8 cellular contexts compared by ENCODE assay signal in the genomic region with DNA sequence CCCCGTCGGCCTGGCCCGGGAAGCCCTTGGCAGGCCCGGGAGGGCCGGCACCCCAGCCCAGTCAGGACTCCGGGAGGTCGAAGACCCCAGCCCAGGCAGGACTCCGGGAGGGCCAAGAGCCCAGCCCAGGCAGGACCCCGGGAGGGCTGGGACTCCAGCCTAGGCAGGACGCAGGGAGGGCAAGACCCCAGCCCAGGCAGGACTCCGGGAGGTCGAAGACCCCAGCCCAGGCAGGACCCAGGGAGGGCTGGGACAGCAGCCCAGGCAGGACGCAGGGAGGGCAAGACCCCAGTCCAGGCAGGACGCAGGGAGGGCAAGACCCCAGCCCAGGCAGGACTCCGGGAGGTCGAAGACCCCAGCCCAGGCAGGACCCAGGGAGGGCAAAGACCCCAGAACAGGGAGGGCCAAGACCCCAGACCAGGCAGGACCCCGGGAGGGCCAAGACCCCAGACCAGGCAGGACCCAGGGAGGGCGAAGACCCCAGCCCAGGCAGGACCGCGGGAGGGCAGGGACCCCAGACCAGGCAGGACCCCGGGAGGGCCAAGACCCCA. TPM values are rescaled to one million over a fixed set of nuclear protein-coding genes. Genes with fewer than 3 reads are reported as not detected.
DNase-seq lines count a peak whose midpoint lies in the region; ATAC-seq and TF ChIP-seq lines count a peak whose summit lies in the region.
"Not testable (repeated sequence)": the region's sequence is repeated elsewhere in the genome, so short reads cannot be mapped to it uniquely, and the experiment has no call there.

No MANE protein-coding gene starts in this region.

- H4K91ac ChIP-seq in IMR-90 (ENCODE audit: insufficient read depth, low read depth, low read length): peak overlapping the region; percentile 47; the same call in 1 of the 2 replicates

- H4K5ac ChIP-seq in IMR-90 (ENCODE audit: low read depth, low read length): peak overlapping the region; percentile 38; the same call in 1 of the 2 replicates

- WGBS in IMR-90 (ENCODE audit: extremely low coverage in 2 of 2, insufficient read length in 1 of 2), 2 experiments: 0% methylated on average over 4 of the region's 21 CpGs; no CpG with 5 or more reads in 1 of the 2 experiments
- 2% methylated on average over 21 of the region's 21 CpGs for WGBS in lung, 2 donors

- H2AFZ ChIP-seq in IMR-90 (replicated peaks; ENCODE audit: low read length, poor library complexity): peak overlapping the region; percentile 95

- not testable (repeated sequence) for TF ChIP-seq POLR2A in IMR-90 (IDR thresholded peaks at IDR 0.05; ENCODE audit: low read depth, low read length); breast epithelium (IDR thresholded peaks at IDR 0.05)

- BruUV-seq in Caco-2 (replicated peaks; lab: Mats Ljungman, UMichigan); IMR-90 (replicated peaks; lab: Mats Ljungman, UMichigan): not testable (repeated sequence)

- peak overlapping the region; percentile 67 for H2AK5ac ChIP-seq in IMR-90 (ENCODE audit: low read depth, low read length)

- H3K27ac Mint-ChIP-seq in Caco-2 (ENCODE audit: unreplicated experiment); WTC11: not testable (repeated sequence)

- peak overlapping the region; percentile 91 for H3K14ac ChIP-seq in IMR-90 (replicated peaks; ENCODE audit: low read depth, low read length)

- H3K9ac ChIP-seq in IMR-90 (ENCODE audit: low read depth, low read length) (peak overlapping the region; percentile 80), rectal smooth muscle tissue (ENCODE audit: low read length) (peak overlapping the region; percentile 93)

- dilution Hi-C loops in IMR-90 (cut with HindIII; ENCODE audit: low sequenced_read_pairs, unreplicated experiment): not testable (repeated sequence)

- not testable (repeated sequence) for H3K9me3 Mint-ChIP-seq in Caco-2 (ENCODE audit: unreplicated experiment)
- peaks cover 11% of the 10 kb centered on the region for H3K9me3 Mint-ChIP-seq in WTC11

- not testable (repeated sequence) for ATAC-seq in IMR-90 (ENCODE audit: low read depth); WTC11; lung (ENCODE audit: insufficient read depth, low FRiP score); upper lobe of right lung

- H3K4me1 Mint-ChIP-seq in Caco-2 (ENCODE audit: low read depth, unreplicated experiment); WTC11: not testable (repeated sequence)

- peaks cover 15 to 39% of the 10 kb centered on the region in 2 experiments; a peak in 3 of 4 replicates for H3K79me1 ChIP-seq in IMR-90 (ENCODE audit: low read depth in 1 of 2, low read length in 2 of 2)

- POLR2A ChIA-PET in Caco-2 (lab: Charles Lee); IMR-90 (lab: Charles Lee; ENCODE audit: unreplicated experiment); WTC11 (lab: Charles Lee): not testable (repeated sequence)

- not testable (repeated sequence) for TF ChIP-seq CTCF in Caco-2 (IDR thresholded peaks at IDR 0.05; ENCODE audit: insufficient read depth in 1 of 2, low read depth in 1 of 2, low read length in 1 of 2, severe bottlenecking in 1 of 2, unreplicated experiment in 1 of 2); IMR-90 (conservative IDR thresholded peaks at IDR 0.05; ENCODE audit: low read depth, low read length); WTC11 (IDR thresholded peaks at IDR 0.05); breast epithelium (IDR thresholded peaks at IDR 0.05); fibroblast of villous mesenchyme (IDR thresholded peaks at IDR 0.05; ENCODE audit: insufficient read depth, low read depth, low read length); lung (IDR thresholded peaks at IDR 0.05; ENCODE audit: control extremely low read depth, extremely low read depth); upper lobe of right lung (IDR thresholded peaks at IDR 0.05)

- peak overlapping the region; percentile 62 for H3K4me2 ChIP-seq in IMR-90 (ENCODE audit: low read depth, low read length)

- H3K4ac ChIP-seq in IMR-90 (ENCODE audit: low read depth, low read length): peak overlapping the region; percentile 83

- CTCF ChIA-PET in Caco-2 (lab: Charles Lee); IMR-90 (lab: Yijun Ruan, JAX); WTC11 (lab: Charles Lee): not testable (repeated sequence)

- H3K4me1 ChIP-seq in Caco-2, breast epithelium: not testable (repeated sequence)
- peaks cover 14% of the 10 kb centered on the region; the same call in 1 of the 2 replicates for H3K4me1 ChIP-seq in IMR-90 (ENCODE audit: control insufficient read depth, insufficient read depth, low read length)
- H3K4me1 ChIP-seq in lung (ENCODE audit: control insufficient read depth in 2 of 2, insufficient read depth in 2 of 2, low read length in 2 of 2): peaks cover 11 to 23% of the 10 kb centered on the region in 2 donors
- peaks cover 13% of the 10 kb centered on the region for H3K4me1 ChIP-seq in rectal smooth muscle tissue (ENCODE audit: control insufficient read depth, insufficient read depth, low read length)
- peaks cover 17% of the 10 kb centered on the region for H3K4me1 ChIP-seq in upper lobe of right lung

- not testable (repeated sequence) for H3K27me3 ChIP-seq in Caco-2 (replicated peaks; ENCODE audit: control insufficient read depth, insufficient read depth, low read length); IMR-90 (ENCODE audit: control insufficient read depth, insufficient read depth, low read length); breast epithelium; lung (ENCODE audit: control insufficient read depth, insufficient read depth); rectal smooth muscle tissue (ENCODE audit: control insufficient read depth, insufficient read depth, low read length); upper lobe of right lung

- peaks cover 13% of the 10 kb centered on the region for H3K9me1 ChIP-seq in IMR-90 (ENCODE audit: insufficient read depth, low read length)

- not testable (repeated sequence) for H3K36me3 ChIP-seq in Caco-2 (ENCODE audit: control insufficient read depth, insufficient read depth, low read length); IMR-90 (ENCODE audit: control insufficient read depth, insufficient read depth, low read length); breast epithelium; lung (ENCODE audit: control insufficient read depth in 2 of 2, insufficient read depth in 2 of 2, low read length in 2 of 2); rectal smooth muscle tissue (ENCODE audit: control insufficient read depth, insufficient read depth, low read length); upper lobe of right lung

- peak overlapping the region; percentile 81 for H3K4me3 Mint-ChIP-seq in Caco-2 (ENCODE audit: unreplicated experiment)
- H3K4me3 Mint-ChIP-seq in WTC11: 0 out of 2 replicates have a peak overlapping the region, but pooled peaks have one; percentile 10

- peak overlapping the region; percentile 8 to 87; a peak in 2 of 4 replicates for H4K8ac ChIP-seq in IMR-90 (ENCODE audit: low read depth in 2 of 2, low read length in 2 of 2)

- peak overlapping the region; percentile 66; the same call in 1 of the 2 replicates for H3K23ac ChIP-seq in IMR-90 (ENCODE audit: low read depth, low read length)

- not testable (repeated sequence) for H3K18ac ChIP-seq in IMR-90 (ENCODE audit: low read depth, low read length)

- in situ Hi-C loops in IMR-90 (cut with MboI; ENCODE audit: low sequenced_read_pairs): not testable (repeated sequence)

- not testable (repeated sequence) for H2BK15ac ChIP-seq in IMR-90 (ENCODE audit: low read depth, low read length)

- H4K20me1 ChIP-seq in IMR-90 (ENCODE audit: insufficient read depth, low read length): peaks cover 37% of the 10 kb centered on the region

- peak overlapping the region; percentile 94 for H2BK5ac ChIP-seq in IMR-90 (ENCODE audit: low read depth, low read length, poor library complexity, severe bottlenecking)

- not testable (repeated sequence) for H2BK20ac ChIP-seq in IMR-90 (ENCODE audit: low read depth, low read length)

- peak overlapping the region; percentile 94 for H3K27ac ChIP-seq in IMR-90 (ENCODE audit: insufficient read depth, low read length)
- peak overlapping the region; percentile 86 to 89 for H3K27ac ChIP-seq in breast epithelium
- H3K27ac ChIP-seq in lung (ENCODE audit: low read depth in 1 of 2, low read length in 1 of 2): peak overlapping the region; percentile 83 to 90
- H3K27ac ChIP-seq in rectal smooth muscle tissue (ENCODE audit: low read depth, low read length): peak overlapping the region; percentile 72
- peak overlapping the region; percentile 93 for H3K27ac ChIP-seq in upper lobe of right lung

- H2BK120ac ChIP-seq in IMR-90 (ENCODE audit: low read depth, low read length): 0 out of 2 replicates have a peak overlapping the region, but pooled peaks have one; percentile 8

- peak overlapping the region; percentile 96 for H2AK9ac ChIP-seq in IMR-90 (replicated peaks; ENCODE audit: low read depth, low read length, poor library complexity)

- not testable (repeated sequence) for TF ChIP-seq RAD21 in IMR-90 (IDR thresholded peaks at IDR 0.05; ENCODE audit: low read length)

- peak in 1 of 2 experiments; percentile 30 for DNase-seq in Caco-2
- DNase-seq in IMR-90; WTC11 (ENCODE audit: low spot score); breast epithelium (ENCODE audit: low spot score in 2 of 2); fibroblast of villous mesenchyme (ENCODE audit: low read depth); lung (ENCODE audit: low spot score); upper lobe of right lung: not testable (repeated sequence)

- not testable (repeated sequence) for H3K27me3 Mint-ChIP-seq in Caco-2 (ENCODE audit: insufficient read depth, unreplicated experiment)
- peaks cover 16% of the 10 kb centered on the region for H3K27me3 Mint-ChIP-seq in WTC11 (ENCODE audit: low read depth)

- intact Hi-C loops in Caco-2 (cut with micrococcal nuclease; ENCODE audit: unreplicated experiment); IMR-90 (cut with micrococcal nuclease); breast epithelium (cut with DNase I; ENCODE audit: low total_unique reads); upper lobe of right lung (cut with DNase I): not testable (repeated sequence)

- H3K9me3 ChIP-seq in Caco-2; IMR-90 (ENCODE audit: control insufficient read depth, insufficient read depth, low read length); breast epithelium; lung (ENCODE audit: control insufficient read depth in 2 of 2, insufficient read depth in 1 of 2, low read length in 1 of 2); upper lobe of right lung: not testable (repeated sequence)

- H3K36me3 Mint-ChIP-seq in Caco-2 (ENCODE audit: insufficient read depth, unreplicated experiment) (peaks cover 34% of the 10 kb centered on the region), WTC11 (peaks cover 24% of the 10 kb centered on the region)

- peak overlapping the region; percentile 87 for H3K4me3 ChIP-seq in Caco-2 (ENCODE audit: low read depth, low read length)
- peak overlapping the region; percentile 97 for H3K4me3 ChIP-seq in IMR-90 (ENCODE audit: insufficient read depth, low read depth, low read length)
- peak overlapping the region; percentile 86 to 98 (median 91) for H3K4me3 ChIP-seq in breast epithelium
- peak overlapping the region; percentile 87 for H3K4me3 ChIP-seq in fibroblast of villous mesenchyme (ENCODE audit: low read depth, low read length)
- peak overlapping the region; percentile 70 for H3K4me3 ChIP-seq in lung
- H3K4me3 ChIP-seq in rectal smooth muscle tissue (ENCODE audit: low read length): peak overlapping the region; percentile 88
- peak overlapping the region; percentile 87 for H3K4me3 ChIP-seq in upper lobe of right lung

- H3K56ac ChIP-seq in IMR-90 (ENCODE audit: extremely low read depth, insufficient read depth, low read length): peak overlapping the region; percentile 77

RNA-seq across cellular contexts. Expression of a gene that starts 0.5 kb away (rescaled TPM):
- total RNA-seq in Caco-2 (2022) (36.6 and 38.0 TPM in 2 replicates), IMR-90 (2012; rRNA removed) (40.0 and 45.0 TPM in 2 replicates), WTC11 (2021) (59.2 to 65.7 TPM (median 62.8 TPM) in 3 replicates), breast epithelium (10 to 100 TPM; 60.6 to 71.7 (median 69.4) TPM), fibroblast of villous mesenchyme (36.7 and 40.6 TPM in 2 replicates), lung (10 to 100 TPM; 46.5 to 66.8 TPM), upper lobe of right lung (42.2 TPM)
- polyA plus RNA-seq in IMR-90 (2012; rRNA removed) (55.3 and 59.4 TPM in 2 replicates), lung (10 to 100 TPM; 29.3 to 40.2 TPM)
- polyA plus RNA-seq in IMR-90 (2012; cell fraction: cytosol; rRNA removed): 33.1 and 59.8 TPM in 2 replicates
- polyA plus RNA-seq in IMR-90 (2012; cell fraction: nucleus; rRNA removed; ENCODE audit: low replicate concordance): 190 and 236 TPM in 2 replicates

RNA-seq across cellular contexts. Expression of a gene that starts 17.2 kb away (rescaled TPM):
- 0.20 TPM in 1 of 2 replicates, not detected in the other for total RNA-seq in Caco-2 (2022)
- total RNA-seq in IMR-90 (2012; rRNA removed): under 0.01 TPM in 2 replicates
- 0.32 and 0.36 TPM in 2 replicates for polyA plus RNA-seq in IMR-90 (2012; rRNA removed)
- polyA plus RNA-seq in IMR-90 (2012; cell fraction: cytosol; rRNA removed): 0.09 and 0.27 TPM in 2 replicates
- polyA plus RNA-seq in IMR-90 (2012; cell fraction: nucleus; rRNA removed; ENCODE audit: low replicate concordance): 0.54 and 1.4 TPM in 2 replicates
- 5.8 to 6.8 TPM (median 6.7 TPM) in 3 replicates for total RNA-seq in WTC11 (2021)
- total RNA-seq in breast epithelium: 10 to 100 TPM; 14.4 to 22.3 (median 18.3) TPM
- total RNA-seq in fibroblast of villous mesenchyme: 3.9 and 7.1 TPM in 2 replicates
- total RNA-seq in lung: 10 to 100 TPM in 1 of 2 donors, 1 to 10 TPM in 1; 8.2 to 35.1 TPM
- 10 to 100 TPM; 15.2 to 20.2 TPM for polyA plus RNA-seq in lung
- 32.9 TPM for total RNA-seq in upper lobe of right lung

RNA-seq across cellular contexts. Expression of a gene that starts 31.8 kb away (rescaled TPM):
- total RNA-seq in Caco-2 (2022): 17.1 and 21.8 TPM in 2 replicates
- total RNA-seq in IMR-90 (2012; rRNA removed): 5.0 and 9.1 TPM in 2 replicates
- 16.0 and 17.8 TPM in 2 replicates for polyA plus RNA-seq in IMR-90 (2012; rRNA removed)
- polyA plus RNA-seq in IMR-90 (2012; cell fraction: cytosol; rRNA removed): 10.5 and 14.2 TPM in 2 replicates
- polyA plus RNA-seq in IMR-90 (2012; cell fraction: nucleus; rRNA removed; ENCODE audit: low replicate concordance): 68.7 and 78.0 TPM in 2 replicates
- 12.1 to 22.2 TPM (median 14.8 TPM) in 3 replicates for total RNA-seq in WTC11 (2021)
- 10 to 100 TPM in 2 of 3 donors, 1 to 10 TPM in 1; 7.9 to 14.9 (median 12.1) TPM for total RNA-seq in breast epithelium
- total RNA-seq in fibroblast of villous mesenchyme: 9.1 and 14.2 TPM in 2 replicates
- total RNA-seq in lung: 10 to 100 TPM in 1 of 2 donors, 1 to 10 TPM in 1; 5.6 to 20.0 TPM
- 10 to 100 TPM in 1 of 2 donors, 1 to 10 TPM in 1; 5.8 to 15.2 TPM for polyA plus RNA-seq in lung
- total RNA-seq in upper lobe of right lung: 9.7 TPM

RNA-seq across cellular contexts. Expression of a gene that starts 32.1 kb away (rescaled TPM):
- total RNA-seq in Caco-2 (2022) (244 and 257 TPM in 2 replicates), IMR-90 (2012; rRNA removed) (39.3 and 62.2 TPM in 2 replicates), WTC11 (2021) (458 to 478 TPM (median 468 TPM) in 3 replicates), breast epithelium (100 to 1,000 TPM; 108 to 179 (median 128) TPM), fibroblast of villous mesenchyme (72.5 and 106 TPM in 2 replicates), lung (100 to 1,000 TPM; 161 to 221 TPM), upper lobe of right lung (167 TPM)
- polyA plus RNA-seq in IMR-90 (2012; rRNA removed) (603 and 663 TPM in 2 replicates), lung (100 to 1,000 TPM; 303 to 997 TPM)
- 498 and 689 TPM in 2 replicates for polyA plus RNA-seq in IMR-90 (2012; cell fraction: cytosol; rRNA removed)
- 88.5 and 91.8 TPM in 2 replicates for polyA plus RNA-seq in IMR-90 (2012; cell fraction: nucleus; rRNA removed; ENCODE audit: low replicate concordance)
